Comparison of ENCODE assay signal across 8 cellular contexts in the genomic region with DNA sequence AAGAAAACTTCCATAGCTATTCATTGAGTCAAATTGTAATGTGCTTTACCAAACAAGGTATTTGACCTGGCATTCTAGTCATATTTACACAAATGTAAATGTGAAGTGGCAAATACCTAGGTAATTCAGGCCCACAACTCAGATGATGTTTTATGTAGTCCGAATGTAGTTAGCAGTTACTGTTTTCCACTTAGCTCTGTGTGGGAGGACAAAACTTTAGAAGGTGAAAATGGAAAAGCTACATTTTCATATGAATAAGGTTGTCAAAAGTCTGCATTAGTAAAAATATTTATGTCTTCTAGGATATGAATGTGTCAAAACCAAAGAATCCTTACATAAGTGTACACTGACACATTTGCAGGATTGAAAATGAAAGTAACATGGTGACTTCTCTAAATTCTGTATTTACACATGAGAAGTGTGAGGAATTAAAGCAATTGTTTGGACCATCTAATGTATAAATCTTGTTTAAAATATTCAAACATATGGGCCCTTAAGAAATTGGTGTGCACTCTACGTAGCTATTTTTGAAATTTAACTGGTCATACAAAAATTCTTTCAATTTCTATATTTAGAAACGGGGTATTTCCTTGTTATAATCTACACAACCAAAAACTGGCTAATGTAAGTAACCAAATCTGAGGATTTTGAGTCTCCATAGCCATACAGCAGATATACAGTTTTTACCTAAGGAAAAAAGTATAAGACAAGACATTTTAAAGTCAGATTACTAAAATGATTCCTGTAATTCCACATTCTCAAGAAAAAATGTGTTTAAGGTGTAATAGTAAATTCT. TPM values are rescaled to one million over a fixed set of nuclear protein-coding genes. Genes with fewer than 3 reads are reported as not detected.
A peak's percentile ranks its signal among the peaks of the same experiment; 100 is the strongest.
DNase-seq lines count a peak whose midpoint lies in the region; ATAC-seq and TF ChIP-seq lines count a peak whose summit lies in the region.

No MANE protein-coding gene starts in this region.

- peaks cover 14 to 60% (median 31%) of the 10 kb centered on the region in 3 donors for H3K4me1 ChIP-seq in esophagus squamous epithelium

- peaks cover 15% of the 10 kb centered on the region for H3K27me3 Mint-ChIP-seq in HFFc6 (ENCODE audit: insufficient read depth)

- peak overlapping the region; percentile 76 to 89 (median 84) for H3K4me3 ChIP-seq in esophagus squamous epithelium
- H3K4me3 ChIP-seq in skeletal muscle cell (ENCODE audit: low read depth, low read length): peak overlapping the region; percentile 75

- peak overlapping the region; percentile 97 to 100 (median 100) for H3K27ac ChIP-seq in esophagus squamous epithelium

- H3K4me1 Mint-ChIP-seq in HFFc6 (ENCODE audit: low read depth): peaks cover 42% of the 10 kb centered on the region

- H3K36me3 ChIP-seq in esophagus squamous epithelium: peaks cover 0 to 26% (median 0%) of the 10 kb centered on the region in 3 donors

- DNase-seq in CD1c-positive myeloid dendritic cell (ENCODE audit: extremely low spot score) (peak; percentile 61), HFFc6 (no peak), SW480 (ENCODE audit: low spot score) (peak; percentile 56), esophagus squamous epithelium (lab: John Stamatoyannopoulos, UW) (no peak), skeletal muscle cell (ENCODE audit: low read depth) (no peak), head of caudate nucleus (no peak)

- peak overlapping the region; percentile 94 for H3K27ac Mint-ChIP-seq in HFFc6

- no peak for TF ChIP-seq CTCF in HFFc6 (IDR thresholded peaks at IDR 0.05)
- TF ChIP-seq CTCF in esophagus squamous epithelium (IDR thresholded peaks at IDR 0.05): no peak

- WGBS in esophagus squamous epithelium, 2 donors: 1 to 2% methylated on average over 3 of the region's 3 CpGs

- peak overlapping the region; percentile 96 for H3K4me3 Mint-ChIP-seq in HFFc6

- H3K9me3 Mint-ChIP-seq in HFFc6: no peaks in the 10 kb centered on the region; the same call in 1 of the 2 replicates

- ATAC-seq in GM18502 (IDR thresholded peaks at IDR 0.05; ENCODE audit: poor library complexity, unreplicated experiment): no peak
- ATAC-seq in HG02938 (IDR thresholded peaks at IDR 0.05; ENCODE audit: unreplicated experiment): no peak

- no peak for TF ChIP-seq POLR2A in esophagus squamous epithelium (IDR thresholded peaks at IDR 0.05)

- no peaks in the 10 kb centered on the region for H3K9me3 ChIP-seq in esophagus squamous epithelium

- H3K36me3 Mint-ChIP-seq in HFFc6 (ENCODE audit: low read depth): peaks cover 64% of the 10 kb centered on the region

- intact Hi-C loops in esophagus squamous epithelium (cut with DNase I) (no loop called here), head of caudate nucleus (cut with DNase I) (no loop called here)

- H3K27me3 ChIP-seq in esophagus squamous epithelium: no peaks in the 10 kb centered on the region

RNA-seq across cellular contexts. Expression of a gene that starts 5.4 kb away (rescaled TPM):
- total RNA-seq in HFFc6 (2021; fragmentation: NEBNext Ultra II Directional; extraction: Animal tissue kit (Norgen Biotek cat#: 25700)): 10 to 100 TPM; 22.9 to 31.4 (median 29.7) TPM
- total RNA-seq in esophagus squamous epithelium: 10 to 100 TPM; 17.3 to 48.1 (median 30.5) TPM

RNA-seq across cellular contexts. Expression of a gene that starts 26.6 kb away (rescaled TPM):
- total RNA-seq in HFFc6 (2021; fragmentation: NEBNext Ultra II Directional; extraction: Animal tissue kit (Norgen Biotek cat#: 25700)): under 1 TPM in 3 of 6 experiments, not detected in 3; 0.15 to 0.31 (median 0.26) TPM
- total RNA-seq in esophagus squamous epithelium: under 1 TPM in 1 of 4 donors, not detected in 3; 0.40 TPM

Comparison
In these comparisons a context has a peak if more than half of its experiments do, and no peak if none do; other contexts are left out.
1. DNase-seq: peak in CD1c-positive myeloid dendritic cell (single experiment) and SW480 (single experiment); none in HFFc6 (single experiment), esophagus squamous epithelium (single experiment), skeletal muscle cell (single experiment) and head of caudate nucleus (0 of 42).